Comparison of ENCODE assay signal across 16 cellular contexts in the genomic region with DNA sequence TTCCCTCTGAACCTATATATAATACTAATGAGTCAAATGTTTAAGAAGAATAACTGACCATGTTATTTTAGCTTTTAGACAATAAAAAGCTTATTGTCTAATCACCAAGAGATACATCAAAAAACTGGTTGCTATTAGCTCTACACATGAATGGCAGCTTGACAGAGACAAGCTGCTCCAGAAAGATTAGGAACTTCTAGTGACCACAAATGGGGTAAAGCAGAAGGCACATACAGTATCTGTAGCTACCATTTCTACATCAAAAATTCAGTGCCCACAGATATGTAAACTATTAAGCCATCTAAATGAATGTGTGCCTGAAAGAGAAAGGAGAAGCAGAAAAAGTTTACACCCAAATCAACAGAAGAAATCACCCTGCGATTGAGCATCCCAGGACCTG. TPM values are rescaled to one million over a fixed set of nuclear protein-coding genes. Genes with fewer than 3 reads are reported as not detected.
A peak's percentile ranks its signal among the peaks of the same experiment; 100 is the strongest.
DNase-seq lines count a peak whose midpoint lies in the region; ATAC-seq and TF ChIP-seq lines count a peak whose summit lies in the region.
"Had no signal": no experiment of that assay in that cellular context is flagged by ENCODE, and none has a peak within 500 bp of the region (broad histone marks: within the 10 kb centered on the region; RNA-seq: fewer than 3 reads in every experiment).

No MANE protein-coding gene starts in this region.

- H3K27me3 ChIP-seq in Karpas-422 (ENCODE audit: low read length) (no peaks in the 10 kb centered on the region), heart left ventricle (no peaks in the 10 kb centered on the region)
- H3K27me3 ChIP-seq: testis had no signal

- H3K36me3 ChIP-seq in Karpas-422 (ENCODE audit: insufficient read depth, low read length): peaks cover 18% of the 10 kb centered on the region; the same call in 1 of the 2 replicates
- peaks cover 0 to 11% (median 8%) of the 10 kb centered on the region in 9 donors for H3K36me3 ChIP-seq in heart left ventricle

- H3K27ac ChIP-seq in Karpas-422 (ENCODE audit: low read length) (no peak overlapping the region), heart left ventricle (no peak overlapping the region)
- H3K27ac ChIP-seq: testis had no signal

- H3K4me1 ChIP-seq in Karpas-422 (ENCODE audit: low read length) (peaks cover 33% of the 10 kb centered on the region), heart left ventricle (peaks cover 0 to 44% (median 28%) of the 10 kb centered on the region in 12 donors)

- H3K9me3 ChIP-seq in Karpas-422 (ENCODE audit: low read length) (no peaks in the 10 kb centered on the region), heart left ventricle (no peaks in the 10 kb centered on the region)
- H3K9me3 ChIP-seq: testis had no signal

- no peaks in the 10 kb centered on the region for H3K27me3 Mint-ChIP-seq in T-helper 1 cell treated with Interleukin-12 subunit alpha and Interleukin-12 subunit beta and Interleukin-4 antibody, amounts not matched to agents 30 μg/mL and 1 μg/mL, for 36 hours (ENCODE audit: low read depth)
- no peaks in the 10 kb centered on the region for H3K27me3 Mint-ChIP-seq in activated naive CD8-positive, alpha-beta T cell treated with anti-CD3 and anti-CD28 coated beads, Interleukin-2, amount 50 U/mL, for 24 hours
- H3K27me3 Mint-ChIP-seq in natural killer cell treated with Interleukin-12 subunit alpha and Interleukin-12 subunit beta and Interleukin-15 and Interleukin-18, amount 100 ng/mL, for 72 hours: no peaks in the 10 kb centered on the region

- peaks cover 27% of the 10 kb centered on the region for H3K4me1 Mint-ChIP-seq in T-helper 1 cell treated with Interleukin-12 subunit alpha and Interleukin-12 subunit beta and Interleukin-4 antibody, amounts not matched to agents 30 μg/mL and 1 μg/mL, for 36 hours (ENCODE audit: low read depth)
- H3K4me1 Mint-ChIP-seq in activated naive CD8-positive, alpha-beta T cell treated with anti-CD3 and anti-CD28 coated beads, Interleukin-2, amount 50 U/mL, for 24 hours: peaks cover 52% of the 10 kb centered on the region
- peaks cover 38 to 50% of the 10 kb centered on the region in 2 donors for H3K4me1 Mint-ChIP-seq in natural killer cell treated with Interleukin-12 subunit alpha and Interleukin-12 subunit beta and Interleukin-15 and Interleukin-18, amount 100 ng/mL, for 72 hours (ENCODE audit: low read depth in 2 of 2)

- no peaks in the 10 kb centered on the region for H3K9me3 Mint-ChIP-seq in T-helper 1 cell treated with Interleukin-12 subunit alpha and Interleukin-12 subunit beta and Interleukin-4 antibody, amounts not matched to agents 30 μg/mL and 1 μg/mL, for 36 hours
- H3K9me3 Mint-ChIP-seq in activated naive CD8-positive, alpha-beta T cell treated with anti-CD3 and anti-CD28 coated beads, Interleukin-2, amount 50 U/mL, for 24 hours: no peaks in the 10 kb centered on the region
- no peaks in the 10 kb centered on the region for H3K9me3 Mint-ChIP-seq in natural killer cell treated with Interleukin-12 subunit alpha and Interleukin-12 subunit beta and Interleukin-15 and Interleukin-18, amount 100 ng/mL, for 72 hours

- peaks cover 11% of the 10 kb centered on the region for H3K36me3 Mint-ChIP-seq in T-helper 1 cell treated with Interleukin-12 subunit alpha and Interleukin-12 subunit beta and Interleukin-4 antibody, amounts not matched to agents 30 μg/mL and 1 μg/mL, for 36 hours (ENCODE audit: low read depth)
- H3K36me3 Mint-ChIP-seq in activated naive CD8-positive, alpha-beta T cell treated with anti-CD3 and anti-CD28 coated beads, Interleukin-2, amount 50 U/mL, for 24 hours (ENCODE audit: low read depth): peaks cover 9% of the 10 kb centered on the region
- peaks cover 8% of the 10 kb centered on the region for H3K36me3 Mint-ChIP-seq in natural killer cell treated with Interleukin-12 subunit alpha and Interleukin-12 subunit beta and Interleukin-15 and Interleukin-18, amount 100 ng/mL, for 72 hours

- H2AFZ ChIP-seq in Karpas-422 (ENCODE audit: low read length): no peak overlapping the region

- intact Hi-C loops in head of caudate nucleus (cut with DNase I): loop anchor here (10.0 kb wide), 1 partner anchor 54 kb away; a partner anchor contains a TSS
- intact Hi-C loops in heart left ventricle (cut with DNase I): loop anchor here in 5 of 10 donors (5.0 to 10.0 kb wide), 2 partner anchors 54 to 98 kb away; a partner anchor contains a TSS

- 91 to 100% (median 98%) methylated on average over 1 of the region's 1 CpG for WGBS in heart left ventricle, 4 donors

- H4K20me1 ChIP-seq in Karpas-422 (ENCODE audit: insufficient read depth, low read depth, low read length): peaks cover 4% of the 10 kb centered on the region; the same call in 1 of the 2 replicates

- no peak for TF ChIP-seq CTCF in heart left ventricle (IDR thresholded peaks at IDR 0.05)

- H3K9ac ChIP-seq in Karpas-422 (ENCODE audit: low read length): no peak overlapping the region

- no peak for ATAC-seq in activated naive CD8-positive, alpha-beta T cell treated with anti-CD3 and anti-CD28 coated beads, Interleukin-2, amount 50 U/mL, for 24 hours
- no peak for ATAC-seq in natural killer cell treated with Interleukin-12 subunit alpha and Interleukin-12 subunit beta and Interleukin-15 and Interleukin-18, amount 100 ng/mL, for 72 hours
- no peak for ATAC-seq in heart left ventricle
- no peak for ATAC-seq in GM21825 (IDR thresholded peaks at IDR 0.05; ENCODE audit: unreplicated experiment)

- H3K4me3 ChIP-seq in Karpas-422 (ENCODE audit: low read length): no peak overlapping the region
- H3K4me3 ChIP-seq in heart left ventricle: no peak overlapping the region
- H3K4me3 ChIP-seq: testis had no signal

- no peak overlapping the region for H3K27ac Mint-ChIP-seq in T-helper 1 cell treated with Interleukin-12 subunit alpha and Interleukin-12 subunit beta and Interleukin-4 antibody, amounts not matched to agents 30 μg/mL and 1 μg/mL, for 36 hours
- no peak overlapping the region for H3K27ac Mint-ChIP-seq in activated naive CD8-positive, alpha-beta T cell treated with anti-CD3 and anti-CD28 coated beads, Interleukin-2, amount 50 U/mL, for 24 hours
- no peak overlapping the region for H3K27ac Mint-ChIP-seq in natural killer cell treated with Interleukin-12 subunit alpha and Interleukin-12 subunit beta and Interleukin-15 and Interleukin-18, amount 100 ng/mL, for 72 hours

- H3K4me3 Mint-ChIP-seq in T-helper 1 cell treated with Interleukin-12 subunit alpha and Interleukin-12 subunit beta and Interleukin-4 antibody, amounts not matched to agents 30 μg/mL and 1 μg/mL, for 36 hours: peak overlapping the region; percentile 37
- peak overlapping the region; percentile 28 for H3K4me3 Mint-ChIP-seq in activated naive CD8-positive, alpha-beta T cell treated with anti-CD3 and anti-CD28 coated beads, Interleukin-2, amount 50 U/mL, for 24 hours
- peak overlapping the region; percentile 39 for H3K4me3 Mint-ChIP-seq in natural killer cell treated with Interleukin-12 subunit alpha and Interleukin-12 subunit beta and Interleukin-15 and Interleukin-18, amount 100 ng/mL, for 72 hours

- no peak for TF ChIP-seq POLR2A in heart left ventricle (IDR thresholded peaks at IDR 0.05)

- peaks cover 96% of the 10 kb centered on the region for H3K79me2 ChIP-seq in Karpas-422 (ENCODE audit: low read length)

- H3K9me2 ChIP-seq in Karpas-422 (replicated peaks; ENCODE audit: insufficient read depth, low read length): no peaks in the 10 kb centered on the region

- peak overlapping the region; percentile 3 for H3K4me2 ChIP-seq in Karpas-422 (ENCODE audit: low read depth, low read length, poor library complexity, severe bottlenecking)

- DNase-seq in T-helper 1 cell (no peak), Karpas-422 (no peak), head of caudate nucleus (no peak), heart left ventricle (no peak)
- DNase-seq in activated naive CD8-positive, alpha-beta T cell treated with anti-CD3 and anti-CD28 coated beads, Interleukin-2, amount 50 U/mL, for 24 hours: no peak
- DNase-seq in natural killer cell treated with Interleukin-12 subunit alpha and Interleukin-12 subunit beta and Interleukin-15 and Interleukin-18, amount 100 ng/mL, for 72 hours (ENCODE audit: low spot score): no peak
- DNase-seq: 8988T; C1 segment of cervical spinal cord; cortex of kidney; EL; NCI-H1092; NCI-H82; stimulated activated CD4-positive, alpha-beta T cell treated with anti-CD3 and anti-CD28 coated beads, Interleukin-4, amount 100 ng/mL, for 1 hour; testis had no signal

RNA-seq across cellular contexts. Expression of a gene that starts 2.4 kb away (rescaled TPM):
- 34.8 and 70.9 TPM in 2 replicates for total RNA-seq in Karpas-422 (2014; rRNA removed; shearing (Covaris generic); ENCODE audit: low replicate concordance)
- 10 to 100 TPM; 57.3 to 62.4 TPM for total RNA-seq in natural killer cell treated with Interleukin-12 subunit alpha and Interleukin-12 subunit beta and Interleukin-15 and Interleukin-18, amount 100 ng/mL, for 72 hours
- total RNA-seq in heart left ventricle: 10 to 100 TPM; 17.1 to 30.9 (median 22.4) TPM
- 10 to 100 TPM in 1 of 2 donors, 1 to 10 TPM in 1; 7.8 to 17.8 TPM for polyA plus RNA-seq in heart left ventricle

RNA-seq across cellular contexts. Expression of a gene that starts 2.5 kb away (rescaled TPM):
- total RNA-seq in Karpas-422 (2014; rRNA removed; shearing (Covaris generic); ENCODE audit: low replicate concordance): 46.6 and 51.6 TPM in 2 replicates
- 10 to 100 TPM; 45.2 to 55.8 TPM for total RNA-seq in natural killer cell treated with Interleukin-12 subunit alpha and Interleukin-12 subunit beta and Interleukin-15 and Interleukin-18, amount 100 ng/mL, for 72 hours
- total RNA-seq in heart left ventricle: 10 to 100 TPM; 12.3 to 44.6 (median 36.7) TPM
- polyA plus RNA-seq in heart left ventricle: 10 to 100 TPM in 1 of 2 donors, 1 to 10 TPM in 1; 4.3 to 46.2 TPM

RNA-seq across cellular contexts. Expression of a gene that starts 52.6 kb away (rescaled TPM):
- 81.1 and 159 TPM in 2 replicates for total RNA-seq in Karpas-422 (2014; rRNA removed; shearing (Covaris generic); ENCODE audit: low replicate concordance)
- total RNA-seq in natural killer cell treated with Interleukin-12 subunit alpha and Interleukin-12 subunit beta and Interleukin-15 and Interleukin-18, amount 100 ng/mL, for 72 hours: 10 to 100 TPM; 53.6 to 74.8 TPM
- total RNA-seq in heart left ventricle: 10 to 100 TPM; 23.1 to 48.1 (median 27.7) TPM
- polyA plus RNA-seq in heart left ventricle: 10 to 100 TPM; 15.0 to 15.2 TPM
